Comparison of ENCODE assay signal across 14 cellular contexts in genomic region chr19:35262101-35262761, GRCh38. TPM values are rescaled to one million over a fixed set of nuclear protein-coding genes. Genes with fewer than 3 reads are reported as not detected.
DNase-seq lines count a peak whose midpoint lies in the region; ATAC-seq and TF ChIP-seq lines count a peak whose summit lies in the region.
"Had no signal": no experiment of that assay in that cellular context is flagged by ENCODE, and none has a peak within 500 bp of the region (broad histone marks: within the 10 kb centered on the region; RNA-seq: fewer than 3 reads in every experiment).

No MANE protein-coding gene starts in this region.

- intact Hi-C loops in sigmoid colon (cut with DNase I): loop anchor here (10.0 kb wide), 2 partner anchors 117 to 353 kb away; partner anchors contain the start of genes FXYD7 and HAUS5

- TF ChIP-seq EP300 in sigmoid colon (IDR thresholded peaks at IDR 0.05): no peak

- H3K9me3 ChIP-seq in sigmoid colon: no peaks in the 10 kb centered on the region
- H3K9me3 ChIP-seq: esophagus squamous epithelium had no signal

- TF ChIP-seq POLR2A in erythroblast (IDR thresholded peaks at IDR 0.05; ENCODE audit: low read length): peak; percentile 3
- TF ChIP-seq POLR2A in sigmoid colon (IDR thresholded peaks at IDR 0.05): no peak

- H3K36me3 ChIP-seq in sigmoid colon: no peaks in the 10 kb centered on the region

- H3K4me1 ChIP-seq in sigmoid colon: peaks cover 0 to 26% (median 17%) of the 10 kb centered on the region in 4 donors

- DNase-seq in NCI-H82 (lab: John Stamatoyannopoulos, UW) (peak; percentile 24), NCI-H82 treated with DMSO at 0.1 percent for 48 hours (lab: John Stamatoyannopoulos, UW; ENCODE audit: unreplicated experiment) (no peak), NCI-H2227 treated with DMSO at 0.1 percent for 48 hours (lab: John Stamatoyannopoulos, UW) (peak; percentile 57), erythroblast (lab: John Stamatoyannopoulos, UW) (no peak), sigmoid colon (peak; percentile 59), A172 (ENCODE audit: low spot score) (no peak), SK-N-DZ (ENCODE audit: low spot score) (no peak)
- DNase-seq: ACHN; esophagus squamous epithelium; NCI-H2171 treated with DMSO at 0.1 percent for 48 hours; stimulated activated CD4-positive, alpha-beta T cell treated with anti-CD3 and anti-CD28 coated beads, Interleukin-12 subunit alpha, Interleukin-12 subunit beta, amount 100 ng/mL, for 4 hours had no signal

- no peak overlapping the region for H3K4me3 ChIP-seq in sigmoid colon
- H3K4me3 ChIP-seq: esophagus squamous epithelium had no signal

- ATAC-seq in GM19023 (IDR thresholded peaks at IDR 0.05; ENCODE audit: unreplicated experiment): no peak

- no peak overlapping the region for H3K27ac ChIP-seq in sigmoid colon
- H3K27ac ChIP-seq: esophagus squamous epithelium had no signal

- WGBS in sigmoid colon, 2 donors: 79 to 86% methylated on average over 17 of the region's 17 CpGs

- peaks cover 0 to 10% (median 0%) of the 10 kb centered on the region in 3 donors for H3K27me3 ChIP-seq in sigmoid colon

- no peak for TF ChIP-seq CTCF in sigmoid colon (IDR thresholded peaks at IDR 0.05)

RNA-seq across cellular contexts. Expression of gene USF2, which starts 6.5 kb away (rescaled TPM):
- total RNA-seq in sigmoid colon: 100 to 1,000 TPM in 3 of 4 donors, 10 to 100 TPM in 1; 76.8 to 120 (median 102) TPM
- polyA plus RNA-seq in sigmoid colon: 10 to 100 TPM; 72.8 to 98.3 (median 76.3) TPM
- total RNA-seq in A172 (2014; rRNA removed; shearing (Covaris generic)): 53.5 and 54.2 TPM in 2 replicates
- 66.8 and 68.2 TPM in 2 replicates for polyA plus RNA-seq in SK-N-DZ (2014; cell fraction: cytosol; rRNA removed)
- 86.7 and 114 TPM in 2 replicates for polyA plus RNA-seq in SK-N-DZ (2014; cell fraction: nucleus; rRNA removed)

RNA-seq across cellular contexts. Expression of gene LSR, which starts 13.4 kb away (rescaled TPM):
- 1 to 10 TPM in 3 of 4 donors, under 1 TPM in 1; 0.68 to 3.6 (median 2.3) TPM for total RNA-seq in sigmoid colon
- polyA plus RNA-seq in sigmoid colon: 100 to 1,000 TPM in 1 of 3 donors, 10 to 100 TPM in 2; 51.8 to 218 (median 61.9) TPM
- 0.69 and 1.1 TPM in 2 replicates for total RNA-seq in A172 (2014; rRNA removed; shearing (Covaris generic))
- 1.1 and 1.5 TPM in 2 replicates for polyA plus RNA-seq in SK-N-DZ (2014; cell fraction: cytosol; rRNA removed)
- 0.12 and 0.30 TPM in 2 replicates for polyA plus RNA-seq in SK-N-DZ (2014; cell fraction: nucleus; rRNA removed)

RNA-seq across cellular contexts. Expression of gene HAMP, which starts 20.1 kb away (rescaled TPM):
- 1 to 10 TPM in 1 of 4 donors, not detected in 3; 3.1 TPM for total RNA-seq in sigmoid colon
- under 1 TPM; under 0.01 to 0.92 (median 0.61) TPM for polyA plus RNA-seq in sigmoid colon
- not detected in 2 replicates for total RNA-seq in A172 (2014; rRNA removed; shearing (Covaris generic))
- polyA plus RNA-seq in SK-N-DZ (2014; cell fraction: cytosol; rRNA removed): 0.02 TPM in 1 of 2 replicates, not detected in the other
- not detected in 2 replicates for polyA plus RNA-seq in SK-N-DZ (2014; cell fraction: nucleus; rRNA removed)
- total RNA-seq: esophagus squamous epithelium had no signal
- polyA plus RNA-seq: IgD-negative memory B cell had no signal

RNA-seq across cellular contexts. Expression of gene MAG, which starts 29.7 kb away (rescaled TPM):
- 1 to 10 TPM in 1 of 4 donors, not detected in 3; 6.1 TPM for total RNA-seq in sigmoid colon
- under 1 TPM in 1 of 3 donors, not detected in 2; 0.06 TPM for polyA plus RNA-seq in sigmoid colon
- not detected in 2 replicates for total RNA-seq in A172 (2014; rRNA removed; shearing (Covaris generic))
- 2.2 TPM in 1 of 2 replicates, not detected in the other for polyA plus RNA-seq in SK-N-DZ (2014; cell fraction: cytosol; rRNA removed)
- polyA plus RNA-seq in SK-N-DZ (2014; cell fraction: nucleus; rRNA removed): not detected in 2 replicates
- total RNA-seq: astrocyte had no signal

RNA-seq across cellular contexts. Expression of gene FAM187B, which starts 33.7 kb away (rescaled TPM):
- total RNA-seq in sigmoid colon: not detected
- polyA plus RNA-seq in sigmoid colon: not detected
- total RNA-seq in A172 (2014; rRNA removed; shearing (Covaris generic)): not detected in 2 replicates
- not detected in 2 replicates for polyA plus RNA-seq in SK-N-DZ (2014; cell fraction: cytosol; rRNA removed)
- not detected in 2 replicates for polyA plus RNA-seq in SK-N-DZ (2014; cell fraction: nucleus; rRNA removed)
- total RNA-seq: astrocyte, esophagus squamous epithelium had no signal
- polyA plus RNA-seq: IgD-negative memory B cell had no signal

Comparison
In these comparisons a context has a peak if more than half of its experiments do, and no peak if none do; other contexts are left out.
1. DNase-seq: peak in NCI-H82 (single experiment), NCI-H2227 treated with DMSO at 0.1 percent for 48 hours (single experiment) and sigmoid colon (single experiment); none in NCI-H82 treated with DMSO at 0.1 percent for 48 hours (single experiment), erythroblast (0 of 2), A172 (single experiment) and SK-N-DZ (single experiment).